ENCODE assay signal across 1 cellular context in the genomic region with DNA sequence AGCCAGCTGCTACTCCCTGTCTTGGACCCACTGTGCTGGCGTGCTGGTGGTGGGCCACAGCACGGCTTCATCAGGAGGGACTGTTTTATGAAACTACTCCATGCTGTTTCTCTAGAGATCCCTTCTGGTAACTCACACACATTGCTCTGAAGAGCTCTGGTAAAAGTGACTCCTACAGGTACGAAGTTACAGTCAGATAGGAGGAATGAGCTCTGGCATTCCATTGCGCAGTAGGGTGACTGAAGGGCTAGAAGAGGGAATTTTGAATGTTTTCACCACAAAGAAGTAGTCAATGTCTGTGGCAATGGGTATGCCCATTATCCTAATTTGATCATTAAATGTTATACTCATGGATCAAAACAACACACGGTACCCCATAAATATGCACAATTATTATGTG.
TF ChIP-seq lines count a peak whose summit lies in the region.

No MANE protein-coding gene starts in this region.

TF ChIP-seq in liver, 16 proteins besides CTCF, POLR2A, EP300 and RAD21 (continued from another document):
- TF ChIP-seq YY1 (IDR thresholded peaks at IDR 0.05) (no peak), RXRA (IDR thresholded peaks at IDR 0.05) (no peak), EGR1 (IDR thresholded peaks at IDR 0.05; ENCODE audit: low read depth in 2 of 2) (no peak), GABPA (IDR thresholded peaks at IDR 0.05 in 1 of 2, conservative IDR thresholded peaks at IDR 0.05 in 1 of 2) (no peak), TAF1 (conservative IDR thresholded peaks at IDR 0.05) (no peak), HNF4A (conservative IDR thresholded peaks at IDR 0.05) (no peak), FOXA1 (IDR thresholded peaks at IDR 0.05) (no peak)
- TF ChIP-seq, protein P1, sequence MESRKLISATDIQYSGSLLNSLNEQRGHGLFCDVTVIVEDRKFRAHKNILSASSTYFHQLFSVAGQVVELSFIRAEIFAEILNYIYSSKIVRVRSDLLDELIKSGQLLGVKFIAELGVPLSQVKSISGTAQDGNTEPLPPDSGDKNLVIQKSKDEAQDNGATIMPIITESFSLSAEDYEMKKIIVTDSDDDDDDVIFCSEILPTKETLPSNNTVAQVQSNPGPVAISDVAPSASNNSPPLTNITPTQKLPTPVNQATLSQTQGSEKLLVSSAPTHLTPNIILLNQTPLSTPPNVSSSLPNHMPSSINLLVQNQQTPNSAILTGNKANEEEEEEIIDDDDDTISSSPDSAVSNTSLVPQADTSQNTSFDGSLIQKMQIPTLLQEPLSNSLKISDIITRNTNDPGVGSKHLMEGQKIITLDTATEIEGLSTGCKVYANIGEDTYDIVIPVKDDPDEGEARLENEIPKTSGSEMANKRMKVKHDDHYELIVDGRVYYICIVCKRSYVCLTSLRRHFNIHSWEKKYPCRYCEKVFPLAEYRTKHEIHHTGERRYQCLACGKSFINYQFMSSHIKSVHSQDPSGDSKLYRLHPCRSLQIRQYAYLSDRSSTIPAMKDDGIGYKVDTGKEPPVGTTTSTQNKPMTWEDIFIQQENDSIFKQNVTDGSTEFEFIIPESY (IDR thresholded peaks at IDR 0.05), result no peak
- TF ChIP-seq, protein P2, sequence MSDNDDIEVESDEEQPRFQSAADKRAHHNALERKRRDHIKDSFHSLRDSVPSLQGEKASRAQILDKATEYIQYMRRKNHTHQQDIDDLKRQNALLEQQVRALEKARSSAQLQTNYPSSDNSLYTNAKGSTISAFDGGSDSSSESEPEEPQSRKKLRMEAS (IDR thresholded peaks at IDR 0.05), result no peak
TF ChIP-seq in liver: peak in this region for 0.
